In the genomic region with DNA sequence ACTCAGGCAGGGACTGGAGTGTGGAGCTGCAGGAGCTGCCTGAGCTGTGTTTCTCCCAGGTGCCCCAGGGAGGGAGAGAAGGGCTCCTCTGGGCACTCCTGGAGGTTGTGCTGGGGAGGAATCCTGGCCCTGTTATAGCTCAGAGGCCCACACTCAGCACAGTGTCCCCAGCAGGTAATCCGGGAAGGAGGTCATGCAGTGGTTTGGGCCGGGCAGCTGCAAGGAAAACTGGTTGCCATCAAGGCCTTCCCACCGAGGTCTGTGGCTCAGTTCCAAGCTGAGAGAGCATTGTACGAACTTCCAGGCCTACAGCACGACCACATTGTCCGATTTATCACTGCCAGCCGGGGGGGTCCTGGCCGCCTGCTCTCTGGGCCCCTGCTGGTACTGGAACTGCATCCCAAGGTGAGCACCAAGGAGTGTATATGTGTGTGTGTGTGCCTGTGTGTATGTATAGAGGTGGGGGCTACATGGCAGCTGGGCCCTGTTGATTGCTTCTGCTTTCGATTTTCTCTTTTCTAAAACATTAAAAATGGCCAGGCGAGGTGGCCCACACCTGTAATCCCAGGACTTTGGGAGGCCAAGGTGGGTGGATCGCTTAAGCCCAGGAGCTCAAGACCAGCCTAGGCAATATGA, we compare ENCODE assay signal across 2 cellular contexts.
A peak's percentile ranks its signal among the peaks of the same experiment; 100 is the strongest.
TF ChIP-seq lines count a peak whose summit lies in the region.

No MANE protein-coding gene starts in this region.

TF ChIP-seq in K562, 482 proteins besides CTCF, POLR2A, EP300 and RAD21 (continues in another document):
- peak; percentile 62 for TF ChIP-seq ZFX (CRISPR knock-in tag; IDR thresholded peaks at IDR 0.05)
- TF ChIP-seq ZHX1 (conservative IDR thresholded peaks at IDR 0.05; ENCODE audit: low read length), result no peak
- no peak for TF ChIP-seq NFIX (CRISPR knock-in tag; IDR thresholded peaks at IDR 0.05; ENCODE audit: low read depth)
- TF ChIP-seq, protein P1, sequence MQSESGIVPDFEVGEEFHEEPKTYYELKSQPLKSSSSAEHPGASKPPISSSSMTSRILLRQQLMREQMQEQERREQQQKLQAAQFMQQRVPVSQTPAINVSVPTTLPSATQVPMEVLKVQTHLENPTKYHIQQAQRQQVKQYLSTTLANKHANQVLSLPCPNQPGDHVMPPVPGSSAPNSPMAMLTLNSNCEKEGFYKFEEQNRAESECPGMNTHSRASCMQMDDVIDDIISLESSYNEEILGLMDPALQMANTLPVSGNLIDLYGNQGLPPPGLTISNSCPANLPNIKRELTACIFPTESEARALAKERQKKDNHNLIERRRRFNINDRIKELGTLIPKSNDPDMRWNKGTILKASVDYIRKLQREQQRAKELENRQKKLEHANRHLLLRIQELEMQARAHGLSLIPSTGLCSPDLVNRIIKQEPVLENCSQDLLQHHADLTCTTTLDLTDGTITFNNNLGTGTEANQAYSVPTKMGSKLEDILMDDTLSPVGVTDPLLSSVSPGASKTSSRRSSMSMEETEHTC (IDR thresholded peaks at IDR 0.05), result no peak
- no peak for TF ChIP-seq RBFOX2 (IDR thresholded peaks at IDR 0.05; ENCODE audit: low read depth, low read length)
- no peak for TF ChIP-seq DNMT1 (IDR thresholded peaks at IDR 0.05)
- no peak for TF ChIP-seq FOSL1 (tag; conservative IDR thresholded peaks at IDR 0.05)
- no peak for TF ChIP-seq ZNF507 (tag; conservative IDR thresholded peaks at IDR 0.05)
- no peak for TF ChIP-seq POLR3G (IDR thresholded peaks at IDR 0.05; ENCODE audit: extremely low read depth, insufficient read length, insufficient replicate concordance)
- TF ChIP-seq FOXK2 (conservative IDR thresholded peaks at IDR 0.05 in 1 of 2, IDR thresholded peaks at IDR 0.05 in 1 of 2; ENCODE audit: low read depth in 2 of 2), result no peak
- TF ChIP-seq BRF2 (IDR thresholded peaks at IDR 0.05; ENCODE audit: borderline replicate concordance, insufficient read depth, insufficient read length), result no peak
- no peak for TF ChIP-seq FOXA1 (IDR thresholded peaks at IDR 0.05; ENCODE audit: borderline replicate concordance)
- no peak for TF ChIP-seq PCBP2 (IDR thresholded peaks at IDR 0.05; ENCODE audit: low read depth, low read length, poor library complexity, severe bottlenecking)
- TF ChIP-seq CEBPZ (IDR thresholded peaks at IDR 0.05; ENCODE audit: borderline replicate concordance, low read depth, low read length), result no peak
- no peak for TF ChIP-seq CREBBP (IDR thresholded peaks at IDR 0.05; ENCODE audit: low read depth, low read length)
- no peak for TF ChIP-seq COPS2 (conservative IDR thresholded peaks at IDR 0.05)

TF ChIP-seq in SK-N-SH treated with all-trans-retinoic acid at 6 μM for 48 hours, 23 proteins besides CTCF, POLR2A, EP300 and RAD21:
- TF ChIP-seq TSHZ2 (CRISPR knock-in tag; IDR thresholded peaks at IDR 0.05) (no peak), ZFP30 (CRISPR knock-in tag; IDR thresholded peaks at IDR 0.05) (no peak)
